Comparison of ENCODE assay signal across 19 cellular contexts in genomic region chr12:51914034-51914923, GRCh38. TPM values are rescaled to one million over a fixed set of nuclear protein-coding genes. Genes with fewer than 3 reads are reported as not detected.
"Had no signal": no experiment of that assay in that cellular context is flagged by ENCODE, and none has a peak within 500 bp of the region (broad histone marks: within the 10 kb centered on the region; RNA-seq: fewer than 3 reads in every experiment).

No MANE protein-coding gene starts in this region.

- H3K9me3 ChIP-seq: breast epithelium, esophagus muscularis mucosa had no signal

- H3K9me3 Mint-ChIP-seq: activated CD4-positive, alpha-beta memory T cell treated with anti-CD3 and anti-CD28 coated beads for 36 hours; activated naive CD8-positive, alpha-beta T cell treated with anti-CD3 and anti-CD28 coated beads, Interleukin-2, amount 10 ng/mL, durations not matched to agents 7 days and 5 days; activated T-cell treated with anti-CD3 and anti-CD28 coated beads, Interleukin-2, amount 50 U/mL, for 4 hours; stimulated activated effector memory CD8-positive, alpha-beta T cell treated with anti-CD3 and anti-CD28 coated beads, Interleukin-12 subunit alpha, Interleukin-12 subunit beta, amount 100 ng/mL, for 72 hours had no signal

- H3K4me3 Mint-ChIP-seq: activated CD4-positive, alpha-beta memory T cell treated with anti-CD3 and anti-CD28 coated beads for 36 hours; activated naive CD8-positive, alpha-beta T cell treated with anti-CD3 and anti-CD28 coated beads, Interleukin-2, amount 10 ng/mL, durations not matched to agents 7 days and 5 days; activated T-cell treated with anti-CD3 and anti-CD28 coated beads, Interleukin-2, amount 50 U/mL, for 4 hours; stimulated activated effector memory CD8-positive, alpha-beta T cell treated with anti-CD3 and anti-CD28 coated beads, Interleukin-12 subunit alpha, Interleukin-12 subunit beta, amount 100 ng/mL, for 72 hours had no signal

- H3K36me3 ChIP-seq: breast epithelium had no signal

- ATAC-seq: activated T-cell treated with anti-CD3 and anti-CD28 coated beads, Interleukin-2, amount 50 U/mL, for 4 hours; stimulated activated effector memory CD8-positive, alpha-beta T cell treated with anti-CD3 and anti-CD28 coated beads, Interleukin-12 subunit alpha, Interleukin-12 subunit beta, amount 100 ng/mL, for 72 hours had no signal

- H3K9ac ChIP-seq: parathyroid adenoma had no signal

- H3K27ac Mint-ChIP-seq: activated CD4-positive, alpha-beta memory T cell treated with anti-CD3 and anti-CD28 coated beads for 36 hours; activated naive CD8-positive, alpha-beta T cell treated with anti-CD3 and anti-CD28 coated beads, Interleukin-2, amount 10 ng/mL, durations not matched to agents 7 days and 5 days; stimulated activated effector memory CD8-positive, alpha-beta T cell treated with anti-CD3 and anti-CD28 coated beads, Interleukin-12 subunit alpha, Interleukin-12 subunit beta, amount 100 ng/mL, for 72 hours had no signal

- H3K4me3 ChIP-seq: esophagus muscularis mucosa had no signal

- H3K79me2 ChIP-seq: parathyroid adenoma had no signal

- DNase-seq: activated CD4-positive, alpha-beta memory T cell treated with anti-CD3 and anti-CD28 coated beads for 36 hours; activated CD4-positive, CD25-positive, alpha-beta regulatory T cell treated with anti-CD3 and anti-CD28 coated beads, Interleukin-2, amount 50 U/mL, for 72 hours; activated gamma-delta T cell treated with Interleukin-2 at 50 U/mL for 16 hours; activated naive CD8-positive, alpha-beta T cell treated with anti-CD3 and anti-CD28 coated beads, Interleukin-2, amount 10 ng/mL, durations not matched to agents 7 days and 5 days; activated T-cell treated with anti-CD3 and anti-CD28 coated beads, Interleukin-2, amount 50 U/mL, for 4 hours; anterior cingulate cortex; dorsolateral prefrontal cortex; glutamatergic neuron; left colon; mesendoderm; small intestine; trophoblast cell had no signal

- H3K36me3 Mint-ChIP-seq: activated CD4-positive, alpha-beta memory T cell treated with anti-CD3 and anti-CD28 coated beads for 36 hours; activated naive CD8-positive, alpha-beta T cell treated with anti-CD3 and anti-CD28 coated beads, Interleukin-2, amount 10 ng/mL, durations not matched to agents 7 days and 5 days; stimulated activated effector memory CD8-positive, alpha-beta T cell treated with anti-CD3 and anti-CD28 coated beads, Interleukin-12 subunit alpha, Interleukin-12 subunit beta, amount 100 ng/mL, for 72 hours had no signal

- H3K27ac ChIP-seq: dorsolateral prefrontal cortex, parathyroid adenoma had no signal

- H3K27me3 ChIP-seq: breast epithelium had no signal

- H2AFZ ChIP-seq: parathyroid adenoma had no signal

- H3K4me1 Mint-ChIP-seq: activated naive CD8-positive, alpha-beta T cell treated with anti-CD3 and anti-CD28 coated beads, Interleukin-2, amount 10 ng/mL, durations not matched to agents 7 days and 5 days; stimulated activated effector memory CD8-positive, alpha-beta T cell treated with anti-CD3 and anti-CD28 coated beads, Interleukin-12 subunit alpha, Interleukin-12 subunit beta, amount 100 ng/mL, for 72 hours had no signal

- H3K27me3 Mint-ChIP-seq: activated CD4-positive, alpha-beta memory T cell treated with anti-CD3 and anti-CD28 coated beads for 36 hours had no signal

RNA-seq across cellular contexts. Expression of gene ACVRL1, which starts 7.0 kb away (rescaled TPM):
- total RNA-seq: activated CD4-positive, alpha-beta memory T cell treated with anti-CD3 and anti-CD28 coated beads for 36 hours; activated naive CD8-positive, alpha-beta T cell treated with anti-CD3 and anti-CD28 coated beads, Interleukin-2, amount 10 ng/mL, durations not matched to agents 7 days and 5 days; T-helper 2 cell treated with Interferon-gamma antibody and Interleukin-4, amounts not matched to agents 100 ng/mL and 5 ng/mL, for 36 hours had no signal

RNA-seq across cellular contexts. Expression of gene ANKRD33, which starts 26.4 kb away (rescaled TPM):
- total RNA-seq: activated CD4-positive, alpha-beta memory T cell treated with anti-CD3 and anti-CD28 coated beads for 36 hours; activated naive CD8-positive, alpha-beta T cell treated with anti-CD3 and anti-CD28 coated beads, Interleukin-2, amount 10 ng/mL, durations not matched to agents 7 days and 5 days; activated T-cell treated with anti-CD3 and anti-CD28 coated beads, Interleukin-2, amount 50 U/mL, for 4 hours; breast epithelium; esophagus muscularis mucosa; fibroblast of villous mesenchyme; left colon; renal cortical epithelial cell; T-helper 2 cell treated with Interferon-gamma antibody and Interleukin-4, amounts not matched to agents 100 ng/mL and 5 ng/mL, for 36 hours had no signal
- polyA plus RNA-seq: small intestine had no signal
